ENCODE assay signal across 8 cellular contexts in the genomic region with DNA sequence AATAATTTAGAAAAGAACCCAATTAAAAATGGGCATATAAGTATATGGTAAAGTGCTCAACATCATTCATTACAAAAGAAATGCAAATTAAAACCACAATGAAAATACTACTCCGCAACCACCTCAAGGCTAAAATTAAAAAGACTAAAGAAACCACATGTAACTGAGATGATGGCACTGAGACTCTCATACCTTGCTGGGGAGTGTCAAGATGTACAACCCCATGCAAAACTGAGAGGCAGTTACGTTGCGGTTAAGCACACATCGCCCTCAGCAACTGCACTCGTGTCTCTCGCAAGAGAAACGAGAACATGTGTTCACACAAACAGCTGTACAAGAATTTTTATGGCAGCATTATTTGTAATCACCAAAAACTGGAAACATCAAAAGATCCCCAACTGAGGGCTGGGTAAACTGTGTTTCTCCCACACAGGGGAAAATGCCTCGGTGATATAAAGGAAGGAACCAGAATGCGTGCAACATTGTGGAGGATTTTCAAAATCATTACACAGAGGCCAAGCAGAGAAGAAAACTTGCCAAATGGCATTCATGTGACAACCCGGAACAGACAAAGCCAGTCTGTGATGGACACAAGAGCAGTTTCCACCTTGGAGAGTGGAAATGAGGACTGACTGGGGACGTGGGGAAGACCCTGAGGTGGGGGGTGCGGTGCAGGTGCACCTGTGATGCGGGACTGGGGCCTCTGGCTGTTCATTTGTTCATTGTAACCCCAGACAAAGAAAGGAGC.
DNase-seq lines count a peak whose midpoint lies in the region; ATAC-seq and TF ChIP-seq lines count a peak whose summit lies in the region.

No MANE protein-coding gene starts in this region.

- peaks cover 28 to 30% of the 10 kb centered on the region in 2 donors for H3K36me3 Mint-ChIP-seq in naive B cell
- no peaks in the 10 kb centered on the region for H3K36me3 Mint-ChIP-seq in Calu3 (ENCODE audit: insufficient read depth, unreplicated experiment)

- DNase-seq in naive B cell (peak; percentile 21), AG20443 (ENCODE audit: low spot score) (no peak), Calu3 (no peak), HK-2 (ENCODE audit: unreplicated experiment) (no peak), omental fat pad (ENCODE audit: low spot score) (no peak)

- peak overlapping the region; percentile 40; the same call in 1 of the 2 replicates for H2AFZ ChIP-seq in KMS-11 (ENCODE audit: low read depth)

- peak overlapping the region; percentile 98 for H3K27ac ChIP-seq in KMS-11

- H3K79me2 ChIP-seq in KMS-11 (ENCODE audit: insufficient read depth, low read depth) = no peaks in the 10 kb centered on the region

- TF ChIP-seq CTCF in KMS-11 (conservative IDR thresholded peaks at IDR 0.05; ENCODE audit: low read depth, low read length) (no peak), Calu3 (IDR thresholded peaks at IDR 0.05; ENCODE audit: unreplicated experiment) (no peak), omental fat pad (IDR thresholded peaks at IDR 0.05) (no peak)

- no peaks in the 10 kb centered on the region for H3K36me3 ChIP-seq in KMS-11 (ENCODE audit: insufficient read depth)

- H3K4me1 Mint-ChIP-seq in naive B cell = peaks cover 10 to 17% (median 11%) of the 10 kb centered on the region in 3 donors
- no peaks in the 10 kb centered on the region for H3K4me1 Mint-ChIP-seq in Calu3 (ENCODE audit: low read depth, unreplicated experiment)

- CTCF ChIA-PET in Calu3 (lab: Charles Lee) = no interaction called here

- H3K27me3 Mint-ChIP-seq in naive B cell (no peaks in the 10 kb centered on the region), Calu3 (ENCODE audit: unreplicated experiment) (no peaks in the 10 kb centered on the region)

- no peaks in the 10 kb centered on the region for H3K27me3 ChIP-seq in KMS-11 (ENCODE audit: insufficient read depth, low read depth)

- H3K4me1 ChIP-seq in KMS-11 (ENCODE audit: low read depth, poor library complexity, severe bottlenecking) = peaks cover 50% of the 10 kb centered on the region

- H3K4me3 Mint-ChIP-seq in naive B cell (peak overlapping the region in 3 of 8 donors; percentile 26 to 56 (median 36)), Calu3 (ENCODE audit: low read depth, unreplicated experiment) (no peak overlapping the region)

- no TSS peak for BruUV-seq in Calu3 (replicated peaks; lab: Mats Ljungman, UMichigan)

- ATAC-seq in GM18502 (IDR thresholded peaks at IDR 0.05; ENCODE audit: poor library complexity, unreplicated experiment) (peak; percentile 100), GM21717 (IDR thresholded peaks at IDR 0.05; ENCODE audit: unreplicated experiment) (peak; percentile 100), naive B cell (ENCODE audit: low read depth in 2 of 2) (peak; percentile 63 to 86), omental fat pad (ENCODE audit: low FRiP score) (no peak)

- H3K9me3 Mint-ChIP-seq in naive B cell (peaks cover 0 to 10% (median 5%) of the 10 kb centered on the region in 7 donors), Calu3 (ENCODE audit: low read depth, unreplicated experiment) (peaks cover 5% of the 10 kb centered on the region)

- peak overlapping the region; percentile 79 for H3K9ac ChIP-seq in KMS-11

- H3K4me3 ChIP-seq in KMS-11 (IDR thresholded peaks at IDR 0.05; ENCODE audit: insufficient read depth, low read depth, low read length) = no peak overlapping the region

- H3K27ac Mint-ChIP-seq in naive B cell (peak overlapping the region in 3 of 6 donors; percentile 41 to 79 (median 71)), Calu3 (ENCODE audit: unreplicated experiment) (no peak overlapping the region)

- H3K4me2 ChIP-seq in KMS-11 = peak overlapping the region; percentile 94

- intact Hi-C loops in Calu3 (cut with micrococcal nuclease; ENCODE audit: unreplicated experiment) = no loop called here

- no peaks in the 10 kb centered on the region for H4K20me1 ChIP-seq in KMS-11 (ENCODE audit: insufficient read depth)
